In the genomic region with DNA sequence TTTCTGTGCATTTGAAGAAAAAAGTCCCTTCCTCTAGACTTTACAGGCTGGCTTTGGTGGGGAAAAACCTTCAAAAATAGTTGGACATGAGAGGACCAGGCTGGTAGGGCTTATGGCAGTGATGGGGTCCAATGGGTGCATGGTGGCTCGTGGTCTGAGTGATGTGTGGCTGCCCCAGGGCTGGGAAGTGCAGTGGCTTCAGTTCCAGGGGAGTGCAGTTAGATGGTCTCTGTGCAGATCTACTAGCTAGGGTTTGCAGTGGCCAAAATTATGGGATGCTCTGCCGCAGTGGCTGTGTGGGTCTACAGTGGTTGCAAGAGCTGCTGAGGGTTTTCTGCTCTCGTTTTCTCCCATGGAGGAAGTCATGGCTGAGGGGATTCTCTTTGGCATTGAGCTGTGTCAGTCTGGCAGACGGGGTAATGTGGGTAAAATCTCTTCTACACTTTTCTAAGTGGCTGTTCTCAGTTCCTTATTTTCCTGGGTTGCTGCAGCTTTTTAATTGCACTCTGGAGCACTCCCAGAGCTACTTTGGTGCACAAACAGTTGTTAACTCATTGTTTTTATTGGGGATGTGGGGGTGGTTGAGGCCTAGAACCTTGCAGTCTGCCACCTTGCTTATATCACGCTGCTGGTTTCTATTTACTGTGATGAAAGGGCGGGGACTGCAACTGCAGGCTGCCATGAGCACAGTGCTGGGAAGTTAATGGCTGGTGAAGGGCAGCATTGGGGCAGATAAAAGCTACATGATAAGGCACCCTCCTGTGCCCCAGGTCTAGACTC, we compare ENCODE assay signal across 20 cellular contexts.
DNase-seq lines count a peak whose midpoint lies in the region; ATAC-seq and TF ChIP-seq lines count a peak whose summit lies in the region.
"Had no signal": no experiment of that assay in that cellular context is flagged by ENCODE, and none has a peak within 500 bp of the region (broad histone marks: within the 10 kb centered on the region; RNA-seq: fewer than 3 reads in every experiment).

No MANE protein-coding gene starts in this region.

- POLR2A ChIA-PET in PC-9 (lab: Charles Lee; ENCODE audit: unreplicated experiment) = no interaction called here

- H3K9me2 ChIP-seq in PC-9 (ENCODE audit: insufficient read depth) = 0 out of 2 replicates have a peak, but pooled peaks cover 4% of the 10 kb centered on the region

- no peak for DNase-seq in PC-9
- DNase-seq in SW480 (ENCODE audit: low spot score) = no peak
- no peak for DNase-seq in activated naive CD8-positive, alpha-beta T cell treated with anti-CD3 and anti-CD28 coated beads, Interleukin-2, amount 50 U/mL, for 24 hours
- DNase-seq in NCI-H146 treated with DMSO at 0.1 percent for 48 hours (lab: John Stamatoyannopoulos, UW; ENCODE audit: unreplicated experiment) = no peak
- no peak for DNase-seq in NCI-H2196 (lab: John Stamatoyannopoulos, UW; ENCODE audit: unreplicated experiment)
- DNase-seq: activated CD4-positive, alpha-beta T cell treated with anti-CD3 and anti-CD28 coated beads for 4 hours; activated CD8-positive, alpha-beta memory T cell treated with anti-CD3 and anti-CD28 coated beads, Interleukin-2, amount 50 U/mL, for 48 hours; activated gamma-delta T cell treated with Interleukin-2 at 50 U/mL for 16 hours; anterior cingulate cortex; CD8-positive, alpha-beta memory T cell; endodermal cell; hippocampal formation; NCI-H2081 treated with DMSO at 0.1 percent for 48 hours; occipital lobe had no signal

- H3K36me3 Mint-ChIP-seq in activated naive CD8-positive, alpha-beta T cell treated with anti-CD3 and anti-CD28 coated beads, Interleukin-2, amount 50 U/mL, for 24 hours (ENCODE audit: low read depth) = no peaks in the 10 kb centered on the region
- H3K36me3 Mint-ChIP-seq: CD8-positive, alpha-beta memory T cell had no signal

- H3K4me2 ChIP-seq in PC-9 = no peak overlapping the region

- CTCF ChIA-PET in PC-9 (lab: Charles Lee) = no interaction called here

- no peaks in the 10 kb centered on the region for H3K79me2 ChIP-seq in PC-9 (ENCODE audit: low read depth)

- intact Hi-C loops in PC-9 (cut with micrococcal nuclease; ENCODE audit: unreplicated experiment) = no loop called here

- H3K36me3 ChIP-seq in PC-9 (ENCODE audit: low read depth) = no peaks in the 10 kb centered on the region
- H3K36me3 ChIP-seq: suprapubic skin had no signal

- ATAC-seq in GM18498 (IDR thresholded peaks at IDR 0.05; ENCODE audit: unreplicated experiment) = peak; percentile 70
- peak; percentile 86 for ATAC-seq in GM19438 (IDR thresholded peaks at IDR 0.05; ENCODE audit: low read depth, unreplicated experiment)
- ATAC-seq in HG03060 (IDR thresholded peaks at IDR 0.05; ENCODE audit: low read depth, unreplicated experiment) = peak; percentile 39
- ATAC-seq in activated naive CD8-positive, alpha-beta T cell treated with anti-CD3 and anti-CD28 coated beads, Interleukin-2, amount 50 U/mL, for 24 hours = no peak
- ATAC-seq: HepG2, sciatic nerve had no signal

- H3K27ac Mint-ChIP-seq in activated naive CD8-positive, alpha-beta T cell treated with anti-CD3 and anti-CD28 coated beads, Interleukin-2, amount 50 U/mL, for 24 hours = no peak overlapping the region
- H3K27ac Mint-ChIP-seq: CD8-positive, alpha-beta memory T cell; endodermal cell had no signal

- H3K4me3 ChIP-seq in PC-9 = no peak overlapping the region
- H3K4me3 ChIP-seq: suprapubic skin had no signal

- H3K27me3 Mint-ChIP-seq in activated naive CD8-positive, alpha-beta T cell treated with anti-CD3 and anti-CD28 coated beads, Interleukin-2, amount 50 U/mL, for 24 hours = no peaks in the 10 kb centered on the region
- H3K27me3 Mint-ChIP-seq: CD8-positive, alpha-beta memory T cell had no signal

- no peaks in the 10 kb centered on the region for H3F3A ChIP-seq in PC-9 (ENCODE audit: insufficient read depth, low read depth)

- H3K27ac ChIP-seq in PC-9 = no peak overlapping the region
- H3K27ac ChIP-seq: suprapubic skin had no signal

- H3K4me3 Mint-ChIP-seq in activated naive CD8-positive, alpha-beta T cell treated with anti-CD3 and anti-CD28 coated beads, Interleukin-2, amount 50 U/mL, for 24 hours = no peak overlapping the region
- H3K4me3 Mint-ChIP-seq: CD8-positive, alpha-beta memory T cell; endodermal cell had no signal

- BruUV-seq in PC-9 (replicated peaks; lab: Mats Ljungman, UMichigan) = no TSS peak

- peaks cover 9% of the 10 kb centered on the region for H3K9me3 Mint-ChIP-seq in activated naive CD8-positive, alpha-beta T cell treated with anti-CD3 and anti-CD28 coated beads, Interleukin-2, amount 50 U/mL, for 24 hours
- H3K9me3 Mint-ChIP-seq: endodermal cell had no signal

- no peaks in the 10 kb centered on the region for H4K20me1 ChIP-seq in PC-9 (ENCODE audit: insufficient read depth)

- TF ChIP-seq CTCF in PC-9 (conservative IDR thresholded peaks at IDR 0.05) = no peak

- 0 out of 2 replicates have a peak overlapping the region, but pooled peaks have one; percentile 11 for H2AFZ ChIP-seq in PC-9

- no peaks in the 10 kb centered on the region for H3K4me1 Mint-ChIP-seq in activated naive CD8-positive, alpha-beta T cell treated with anti-CD3 and anti-CD28 coated beads, Interleukin-2, amount 50 U/mL, for 24 hours
- H3K4me1 Mint-ChIP-seq: CD8-positive, alpha-beta memory T cell; endodermal cell had no signal

- H3K4me1 ChIP-seq in PC-9 (replicated peaks; ENCODE audit: insufficient read depth) = no peaks in the 10 kb centered on the region
- H3K4me1 ChIP-seq: suprapubic skin had no signal

- H3K27me3 ChIP-seq in PC-9 (ENCODE audit: insufficient read depth, low read depth) = no peaks in the 10 kb centered on the region
- H3K27me3 ChIP-seq: suprapubic skin had no signal

- H3K9me3 ChIP-seq in PC-9 (ENCODE audit: insufficient read depth, low read depth) = no peaks in the 10 kb centered on the region
- H3K9me3 ChIP-seq: suprapubic skin had no signal
